ENCODE assay signal across 8 cellular contexts in genomic region chr14:50061664-50062437, GRCh38. TPM values are rescaled to one million over a fixed set of nuclear protein-coding genes. Genes with fewer than 3 reads are reported as not detected.
DNase-seq lines count a peak whose midpoint lies in the region; ATAC-seq, FAIRE-seq and TF ChIP-seq lines count a peak whose summit lies in the region.

No MANE protein-coding gene starts in this region.

- TF ChIP-seq CTCF in AG04450 (IDR thresholded peaks at IDR 0.05; ENCODE audit: low read depth, low read length) (no peak), heart left ventricle (IDR thresholded peaks at IDR 0.05) (no peak)

- TF ChIP-seq POLR2A in GM18951 (IDR thresholded peaks at IDR 0.05; ENCODE audit: extremely low read depth, insufficient read depth, insufficient read length) (peak; percentile 78), heart left ventricle (IDR thresholded peaks at IDR 0.05) (no peak)

- in situ Hi-C loops in GM18951 (cut with MboI; ENCODE audit: low sequenced_read_pairs, unreplicated experiment) = no loop called here

- no peak for DNase-seq in AG04450 (ENCODE audit: low read depth, low spot score)
- peak; percentile 71 for DNase-seq in RCC 7860 (ENCODE audit: low spot score)
- peak; percentile 71 for DNase-seq in activated effector memory CD4-positive, alpha-beta T cell treated with Interleukin-2 at 50 U/mL for 16 hours
- DNase-seq in heart left ventricle = peak in 1 of 5 donors; percentile 76
- DNase-seq in small intestine = peak; percentile 93
- no peak for DNase-seq in NCI-H345 treated with DMSO at 0.1 percent for 48 hours (lab: John Stamatoyannopoulos, UW; ENCODE audit: unreplicated experiment)

- CTCF ChIA-PET in AG04450 (lab: Charles Lee) = interaction anchor here (0.7 to 5.6 kb wide), 5 partner anchors 42 to 200 kb away, joined by 3 to 29 read pairs (median 4); no protein-coding TSS in a partner anchor

- H3K9me3 ChIP-seq in AG04450 (ENCODE audit: control insufficient read depth, insufficient read depth, low read length) = no peaks in the 10 kb centered on the region
- no peaks in the 10 kb centered on the region for H3K9me3 ChIP-seq in heart left ventricle
- H3K9me3 ChIP-seq in small intestine (ENCODE audit: control insufficient read depth, low read depth) = no peaks in the 10 kb centered on the region

- WGBS in heart left ventricle, 4 donors = 72 to 84% (median 79%) methylated on average over 11 of the region's 11 CpGs
- 13 to 36% (median 17%) methylated on average over 10 to 11 of the region's 11 CpGs for WGBS in small intestine, 3 donors

- H3K4me3 ChIP-seq in AG04450 (ENCODE audit: low read depth, low read length) (no peak overlapping the region), heart left ventricle (peak overlapping the region in 1 of 12 donors; percentile 29), small intestine (ENCODE audit: low read depth in 1 of 2, low read length in 2 of 2) (no peak overlapping the region)

- ATAC-seq in HG03097 (IDR thresholded peaks at IDR 0.05; ENCODE audit: low FRiP score, unreplicated experiment) (peak; percentile 45), heart left ventricle (peak in 3 of 4 donors; percentile 45 to 62 (median 48))

- POLR2A ChIA-PET in AG04450 (lab: Yijun Ruan, JAX) = interaction anchor here (0.8 to 1.1 kb wide), 5 partner anchors 38 to 441 kb away, joined by 3 to 17 read pairs (median 3); partner anchors contain the start of genes MGAT2 and RPL36AL

- FAIRE-seq in RCC 7860 (lab: Jason Lieb, UNC) (peak; percentile 57), small intestine (lab: Jason Lieb, UNC) (no peak)

- H3K27ac ChIP-seq in AG04450 (ENCODE audit: low read depth, low read length) (peak overlapping the region; percentile 99), heart left ventricle (peak overlapping the region; percentile 5 to 91 (median 73)), small intestine (ENCODE audit: low read depth in 1 of 2, low read length in 1 of 2) (peak overlapping the region; percentile 90 to 92)

- intact Hi-C loops in heart left ventricle (cut with DNase I) = loop anchor here in 2 of 10 donors (5.0 kb wide), 2 partner anchors 90 to 195 kb away; no protein-coding TSS in a partner anchor

- H3K4me1 ChIP-seq in heart left ventricle = peaks cover 5 to 71% (median 23%) of the 10 kb centered on the region in 12 donors
- H3K4me1 ChIP-seq in small intestine (ENCODE audit: control insufficient read depth in 2 of 2, insufficient read depth in 1 of 2, low read depth in 1 of 2, low read length in 1 of 2) = peaks cover 15 to 19% of the 10 kb centered on the region in 2 donors

- no peaks in the 10 kb centered on the region for H3K27me3 ChIP-seq in AG04450 (ENCODE audit: control insufficient read depth, insufficient read depth, low read length)
- no peaks in the 10 kb centered on the region for H3K27me3 ChIP-seq in heart left ventricle
- no peaks in the 10 kb centered on the region for H3K27me3 ChIP-seq in small intestine (ENCODE audit: control insufficient read depth in 2 of 2, insufficient read depth in 2 of 2, low read length in 2 of 2)

- H3K36me3 ChIP-seq in heart left ventricle (no peaks in the 10 kb centered on the region), small intestine (ENCODE audit: control insufficient read depth in 2 of 2, insufficient read depth in 2 of 2, low read length in 2 of 2) (no peaks in the 10 kb centered on the region)

RNA-seq across cellular contexts. Expression of gene VCPKMT, which starts 54.5 kb away (rescaled TPM):
- polyA plus RNA-seq in AG04450 (2011; rRNA removed) (5.1 and 7.7 TPM in 2 replicates), heart left ventricle (1 to 10 TPM; 4.1 to 7.1 TPM), small intestine (10 to 100 TPM in 2 of 3 donors, 1 to 10 TPM in 1; 7.6 to 21.2 (median 13.2) TPM)
- 2.9 and 3.0 TPM in 2 replicates for polyA minus RNA-seq in AG04450 (2011; rRNA and poly(A)+ RNA removed)
- total RNA-seq in heart left ventricle = 1 to 10 TPM in 8 of 9 donors, under 1 TPM in 1; 0.95 to 4.9 (median 2.9) TPM

Comparison
In these comparisons a context has a peak if more than half of its experiments do, and no peak if none do; other contexts are left out.
1. DNase-seq: peak in RCC 7860 (single experiment), activated effector memory CD4-positive, alpha-beta T cell treated with Interleukin-2 at 50 U/mL for 16 hours (single experiment) and small intestine (single experiment); none in AG04450 (single experiment) and NCI-H345 treated with DMSO at 0.1 percent for 48 hours (single experiment).
2. Peak in every context shown above with its lines, with median percentiles within 50 percentile points of each other: H3K27ac ChIP-seq.